Comparison of ENCODE assay signal across 18 cellular contexts in the genomic region with DNA sequence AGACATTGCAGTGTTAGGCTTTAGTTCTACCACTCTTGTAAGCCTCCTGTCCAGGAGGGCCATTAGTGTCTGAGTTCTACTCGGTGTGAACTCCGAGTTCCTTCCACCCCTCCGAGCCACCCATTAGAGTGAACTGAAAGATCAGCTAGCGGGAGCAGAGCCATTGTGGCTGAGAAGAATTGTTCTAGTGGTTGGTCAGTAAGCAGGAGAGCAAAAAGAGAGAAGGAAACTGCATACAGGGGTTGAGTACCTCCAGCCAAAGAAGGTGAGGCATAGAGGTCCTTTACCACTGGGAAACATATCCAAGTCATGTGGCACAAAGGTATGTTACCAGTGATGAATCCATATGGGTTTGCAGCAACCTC.
A peak's percentile ranks its signal among the peaks of the same experiment; 100 is the strongest.
DNase-seq lines count a peak whose midpoint lies in the region; FAIRE-seq and TF ChIP-seq lines count a peak whose summit lies in the region.
"Had no signal": no experiment of that assay in that cellular context is flagged by ENCODE, and none has a peak within 500 bp of the region (broad histone marks: within the 10 kb centered on the region; RNA-seq: fewer than 3 reads in every experiment).

No MANE protein-coding gene starts in this region.

- POLR2A ChIA-PET in PC-9 (lab: Charles Lee; ENCODE audit: unreplicated experiment), result no interaction called here

- H3K27me3 ChIP-seq in PC-9 (ENCODE audit: insufficient read depth, low read depth), result no peaks in the 10 kb centered on the region
- H3K27me3 ChIP-seq in bronchial epithelial cell (ENCODE audit: control insufficient read depth, insufficient read depth, low read length), result no peaks in the 10 kb centered on the region
- H3K27me3 ChIP-seq in osteoblast (ENCODE audit: insufficient read depth, low read length), result no peaks in the 10 kb centered on the region

- H3K79me2 ChIP-seq in PC-9 (ENCODE audit: low read depth) (no peaks in the 10 kb centered on the region), osteoblast (ENCODE audit: insufficient read depth, low read length) (no peaks in the 10 kb centered on the region)

- intact Hi-C loops in PC-9 (cut with micrococcal nuclease; ENCODE audit: unreplicated experiment), result no loop called here

- H3K27ac ChIP-seq in PC-9, result no peak overlapping the region
- H3K27ac ChIP-seq in osteoblast (ENCODE audit: low read depth, low read length), result no peak overlapping the region

- H3K36me3 ChIP-seq in PC-9 (ENCODE audit: low read depth) (no peaks in the 10 kb centered on the region), bronchial epithelial cell (ENCODE audit: control insufficient read depth, insufficient read depth, low read length) (no peaks in the 10 kb centered on the region), osteoblast (ENCODE audit: insufficient read depth, low read length) (no peaks in the 10 kb centered on the region)

- BruUV-seq in PC-9 (replicated peaks; lab: Mats Ljungman, UMichigan), result no TSS peak

- H3K27me3 Mint-ChIP-seq in type B pancreatic cell, result no peaks in the 10 kb centered on the region

- H3K9me2 ChIP-seq in PC-9 (ENCODE audit: insufficient read depth), result no peaks in the 10 kb centered on the region

- no peak for TF ChIP-seq CTCF in PC-9 (conservative IDR thresholded peaks at IDR 0.05)
- TF ChIP-seq CTCF in bronchial epithelial cell (IDR thresholded peaks at IDR 0.05; ENCODE audit: insufficient read depth, low read length, severe bottlenecking), result no peak
- no peak for TF ChIP-seq CTCF in type B pancreatic cell (conservative IDR thresholded peaks at IDR 0.05)
- TF ChIP-seq CTCF in osteoblast (IDR thresholded peaks at IDR 0.05; ENCODE audit: extremely low read depth, low read depth, low read length), result no peak

- H3K36me3 Mint-ChIP-seq in type B pancreatic cell, result peaks cover 28% of the 10 kb centered on the region
- H3K36me3 Mint-ChIP-seq: CD4-positive, alpha-beta memory T cell had no signal

- FAIRE-seq in bronchial epithelial cell (lab: Jason Lieb, UNC) (peak; percentile 58), GM12891 (lab: Jason Lieb, UNC) (no peak)
- FAIRE-seq: D721Med, GM12878, GM18507 had no signal

- peaks cover 13% of the 10 kb centered on the region for H3F3A ChIP-seq in PC-9 (ENCODE audit: insufficient read depth, low read depth)

- CTCF ChIA-PET in PC-9 (lab: Charles Lee), result no interaction called here

- DNase-seq in PC-9 (no peak), bronchial epithelial cell (ENCODE audit: low read depth) (no peak), type B pancreatic cell (ENCODE audit: extremely low spot score, unreplicated experiment) (no peak), osteoblast (ENCODE audit: insufficient read length, low spot score, missing footprints) (no peak), GM12891 (ENCODE audit: insufficient read length, low spot score) (no peak)
- DNase-seq in stimulated activated CD8-positive, alpha-beta memory T cell treated with anti-CD3 and anti-CD28 coated beads, Interleukin-4, amount 100 ng/mL, for 48 hours, result no peak
- DNase-seq: C1 segment of cervical spinal cord; Caco-2; CD4-positive, alpha-beta memory T cell; DMS 273 treated with DMSO at 0.1 percent for 48 hours; DMS79; EL; GDM1; H9 had no signal

- H3K4me3 Mint-ChIP-seq in type B pancreatic cell, result no peak overlapping the region
- H3K4me3 Mint-ChIP-seq: CD4-positive, alpha-beta memory T cell; GM23338; H9 had no signal

- H3K9me3 Mint-ChIP-seq in type B pancreatic cell, result peaks cover 16% of the 10 kb centered on the region

- no peak overlapping the region for H3K4me3 ChIP-seq in PC-9
- no peak overlapping the region for H3K4me3 ChIP-seq in bronchial epithelial cell (ENCODE audit: low read depth, low read length)
- no peak overlapping the region for H3K4me3 ChIP-seq in osteoblast (ENCODE audit: insufficient read depth, low read length)
- H3K4me3 ChIP-seq: GM12878, GM23338 had no signal

- peaks cover 17% of the 10 kb centered on the region for H3K4me1 ChIP-seq in PC-9 (replicated peaks; ENCODE audit: insufficient read depth)
- H3K4me1 ChIP-seq in osteoblast (ENCODE audit: insufficient read depth, low read length), result no peaks in the 10 kb centered on the region
- H3K4me1 ChIP-seq: Caco-2 had no signal

- 0 out of 2 replicates have a peak overlapping the region, but pooled peaks have one; percentile 53 for H3K4me2 ChIP-seq in PC-9
- no peak overlapping the region for H3K4me2 ChIP-seq in osteoblast (ENCODE audit: insufficient read depth, low read length)
- H3K4me2 ChIP-seq: GM23338 had no signal

- H3K27ac Mint-ChIP-seq in type B pancreatic cell, result peak overlapping the region; percentile 84
- H3K27ac Mint-ChIP-seq: CD4-positive, alpha-beta memory T cell; GM23338; H9 had no signal

- H3K9me3 ChIP-seq in PC-9 (ENCODE audit: insufficient read depth, low read depth), result peaks cover 9% of the 10 kb centered on the region; the same call in 1 of the 2 replicates
- H3K9me3 ChIP-seq in osteoblast (ENCODE audit: low read depth, low read length), result peaks cover 2% of the 10 kb centered on the region

- H4K20me1 ChIP-seq in PC-9 (ENCODE audit: insufficient read depth), result no peaks in the 10 kb centered on the region
- no peaks in the 10 kb centered on the region for H4K20me1 ChIP-seq in osteoblast (ENCODE audit: insufficient read depth, low read length)

- no peaks in the 10 kb centered on the region for H3K4me1 Mint-ChIP-seq in type B pancreatic cell (ENCODE audit: unreplicated experiment)
- H3K4me1 Mint-ChIP-seq: CD4-positive, alpha-beta memory T cell; GM23338; H9 had no signal

- no peak for TF ChIP-seq POLR2A in GM12891 (IDR thresholded peaks at IDR 0.05; ENCODE audit: low read depth, low read length)

- no peak overlapping the region for H2AFZ ChIP-seq in PC-9
- H2AFZ ChIP-seq in osteoblast (ENCODE audit: low read length), result no peak overlapping the region
- H2AFZ ChIP-seq: GM23338 had no signal

TF ChIP-seq in GM12891, 5 proteins besides CTCF, POLR2A, EP300 and RAD21:
- TF ChIP-seq TAF1 (IDR thresholded peaks at IDR 0.05; ENCODE audit: low read depth, low read length) (no peak), SPI1 (IDR thresholded peaks at IDR 0.05; ENCODE audit: low read depth, low read length) (no peak), POLR2AphosphoS5 (IDR thresholded peaks at IDR 0.05; ENCODE audit: low read depth, low read length) (no peak), PAX5 (IDR thresholded peaks at IDR 0.05; ENCODE audit: insufficient read depth, low read length, severe bottlenecking) (no peak), POU2F2 (IDR thresholded peaks at IDR 0.05; ENCODE audit: low read depth, low read length) (no peak)
